Comparison of ENCODE assay signal across 9 cellular contexts in genomic region chr19:13152356-13152853, GRCh38. TPM values are rescaled to one million over a fixed set of nuclear protein-coding genes. Genes with fewer than 3 reads are reported as not detected.
DNase-seq lines count a peak whose midpoint lies in the region; ATAC-seq, FAIRE-seq and TF ChIP-seq lines count a peak whose summit lies in the region.
"Had no signal": no experiment of that assay in that cellular context is flagged by ENCODE, and none has a peak within 500 bp of the region (broad histone marks: within the 10 kb centered on the region; RNA-seq: fewer than 3 reads in every experiment).

No MANE protein-coding gene starts in this region.

- H3K9ac ChIP-seq in DND-41 (ENCODE audit: low read depth, low read length) = peak overlapping the region; percentile 87

- H3K36me3 ChIP-seq in DND-41 (ENCODE audit: insufficient read depth, low read length) = peaks cover 11% of the 10 kb centered on the region; the same call in 1 of the 2 replicates
- no peaks in the 10 kb centered on the region for H3K36me3 ChIP-seq in sigmoid colon

- intact Hi-C loops in Right ventricle myocardium superior (cut with DNase I) (no loop called here), sigmoid colon (cut with DNase I) (loop anchor here (5.0 to 10.0 kb wide), 4 partner anchors 35 to 360 kb away; partner anchors contain the start of genes JUNB, LYL1, NACC1 and NFIX)

- FAIRE-seq in HTR-8/SVneo (lab: Jason Lieb, UNC) = no peak

- peaks cover 27% of the 10 kb centered on the region for H4K20me1 ChIP-seq in DND-41 (ENCODE audit: insufficient read depth, low read length)

- ATAC-seq in DND-41 (ENCODE audit: insufficient read depth, low read depth) = no peak
- ATAC-seq in HG02571 (IDR thresholded peaks at IDR 0.05; ENCODE audit: unreplicated experiment) = peak; percentile 3
- ATAC-seq in Right ventricle myocardium superior (ENCODE audit: poor library complexity) = peak; percentile 0
- no peak for ATAC-seq in HG03135 (IDR thresholded peaks at IDR 0.05; ENCODE audit: unreplicated experiment)
- ATAC-seq in GM19467 (IDR thresholded peaks at IDR 0.05; ENCODE audit: unreplicated experiment) = no peak

- H3K27ac ChIP-seq in DND-41 (ENCODE audit: low read length) (peak overlapping the region; percentile 80), VCaP (peak overlapping the region; percentile 95), sigmoid colon (peak overlapping the region; percentile 92 to 100 (median 100))

- TF ChIP-seq CTCF in DND-41 (IDR thresholded peaks at IDR 0.05; ENCODE audit: borderline replicate concordance, extremely low read depth, low read length, poor library complexity, severe bottlenecking) (no peak), VCaP (conservative IDR thresholded peaks at IDR 0.05) (no peak), sigmoid colon (IDR thresholded peaks at IDR 0.05) (no peak)

- DNase-seq in DND-41 (no peak), Right ventricle myocardium superior (no peak), sigmoid colon (no peak), HTR-8/SVneo (ENCODE audit: insufficient read length, low spot score) (no peak)

- H3K79me2 ChIP-seq in DND-41 (ENCODE audit: insufficient read depth, low read length) = peaks cover 33% of the 10 kb centered on the region

- WGBS in sigmoid colon, 2 donors = 0 to 1% methylated on average over 16 of the region's 16 CpGs

- no peak for TF ChIP-seq EP300 in sigmoid colon (IDR thresholded peaks at IDR 0.05)

- peaks cover 16% of the 10 kb centered on the region for H3K27me3 ChIP-seq in DND-41 (ENCODE audit: insufficient read depth, low read length, poor library complexity)
- H3K27me3 ChIP-seq in sigmoid colon = no peaks in the 10 kb centered on the region

- peak overlapping the region; percentile 100 for H3K4me2 ChIP-seq in DND-41 (ENCODE audit: insufficient read depth, low read length)

- peak overlapping the region; percentile 71 for H2AFZ ChIP-seq in DND-41 (ENCODE audit: low read depth, low read length)

- H3K4me1 ChIP-seq in DND-41 (ENCODE audit: insufficient read depth, low read length) (peaks cover 61% of the 10 kb centered on the region), sigmoid colon (peaks cover 6 to 39% (median 33%) of the 10 kb centered on the region in 4 donors)

- H3K9me3 ChIP-seq in DND-41 (ENCODE audit: insufficient read depth, low read length, severe bottlenecking) = no peaks in the 10 kb centered on the region
- no peaks in the 10 kb centered on the region for H3K9me3 ChIP-seq in sigmoid colon

- no peak for TF ChIP-seq POLR2A in sigmoid colon (IDR thresholded peaks at IDR 0.05)

- H3K4me3 ChIP-seq in DND-41 (ENCODE audit: low read depth in 1 of 2, low read length in 2 of 2) = peak overlapping the region; percentile 34 to 88
- H3K4me3 ChIP-seq in sigmoid colon = peak overlapping the region; percentile 64 to 96 (median 84)

RNA-seq across cellular contexts. Expression of gene IER2, which starts 2.2 kb away (rescaled TPM):
- 17.7 TPM for total RNA-seq in Right ventricle myocardium superior
- 100 to 1,000 TPM in 2 of 4 donors, 10 to 100 TPM in 2; 30.3 to 215 (median 85.6) TPM for total RNA-seq in sigmoid colon
- 100 to 1,000 TPM in 2 of 3 donors, 10 to 100 TPM in 1; 62.9 to 163 (median 138) TPM for polyA plus RNA-seq in sigmoid colon

RNA-seq across cellular contexts. Expression of gene STX10, which starts 2.2 kb away (rescaled TPM):
- total RNA-seq in Right ventricle myocardium superior (38.2 TPM), sigmoid colon (10 to 100 TPM; 65.3 to 87.0 (median 76.8) TPM)
- 100 to 1,000 TPM in 1 of 3 donors, 10 to 100 TPM in 2; 63.1 to 127 (median 64.0) TPM for polyA plus RNA-seq in sigmoid colon

RNA-seq across cellular contexts. Expression of gene NACC1, which starts 34.3 kb away (rescaled TPM):
- total RNA-seq in Right ventricle myocardium superior (44.6 TPM), sigmoid colon (10 to 100 TPM in 3 of 4 donors, 1 to 10 TPM in 1; 8.1 to 20.5 (median 17.3) TPM)
- 10 to 100 TPM; 15.0 to 67.2 (median 26.4) TPM for polyA plus RNA-seq in sigmoid colon

RNA-seq across cellular contexts. Expression of gene TRMT1, which starts 35.9 kb away (rescaled TPM):
- total RNA-seq in Right ventricle myocardium superior = 18.4 TPM
- total RNA-seq in sigmoid colon = 10 to 100 TPM; 17.4 to 25.8 (median 21.9) TPM
- polyA plus RNA-seq in sigmoid colon = 10 to 100 TPM in 2 of 3 donors, 1 to 10 TPM in 1; 6.7 to 48.6 (median 10.2) TPM

RNA-seq across cellular contexts. Expression of gene LYL1, which starts 49.7 kb away (rescaled TPM):
- total RNA-seq in Right ventricle myocardium superior (7.2 TPM), sigmoid colon (10 to 100 TPM; 13.0 to 17.8 (median 15.2) TPM)
- polyA plus RNA-seq in sigmoid colon = 10 to 100 TPM in 1 of 3 donors, 1 to 10 TPM in 2; 3.0 to 18.4 (median 3.7) TPM
- total RNA-seq: HT1080 had no signal

Comparison
In these comparisons a context has a peak if more than half of its experiments do, and no peak if none do; other contexts are left out.
1. ATAC-seq: peak in HG02571 (single experiment) and Right ventricle myocardium superior (single experiment); none in DND-41 (single experiment), HG03135 (single experiment) and GM19467 (single experiment).
2. Peak in every context shown above with its lines, with median percentiles within 50 percentile points of each other: H3K27ac ChIP-seq.